ENCODE assay signal across 1 cellular context in the genomic region with DNA sequence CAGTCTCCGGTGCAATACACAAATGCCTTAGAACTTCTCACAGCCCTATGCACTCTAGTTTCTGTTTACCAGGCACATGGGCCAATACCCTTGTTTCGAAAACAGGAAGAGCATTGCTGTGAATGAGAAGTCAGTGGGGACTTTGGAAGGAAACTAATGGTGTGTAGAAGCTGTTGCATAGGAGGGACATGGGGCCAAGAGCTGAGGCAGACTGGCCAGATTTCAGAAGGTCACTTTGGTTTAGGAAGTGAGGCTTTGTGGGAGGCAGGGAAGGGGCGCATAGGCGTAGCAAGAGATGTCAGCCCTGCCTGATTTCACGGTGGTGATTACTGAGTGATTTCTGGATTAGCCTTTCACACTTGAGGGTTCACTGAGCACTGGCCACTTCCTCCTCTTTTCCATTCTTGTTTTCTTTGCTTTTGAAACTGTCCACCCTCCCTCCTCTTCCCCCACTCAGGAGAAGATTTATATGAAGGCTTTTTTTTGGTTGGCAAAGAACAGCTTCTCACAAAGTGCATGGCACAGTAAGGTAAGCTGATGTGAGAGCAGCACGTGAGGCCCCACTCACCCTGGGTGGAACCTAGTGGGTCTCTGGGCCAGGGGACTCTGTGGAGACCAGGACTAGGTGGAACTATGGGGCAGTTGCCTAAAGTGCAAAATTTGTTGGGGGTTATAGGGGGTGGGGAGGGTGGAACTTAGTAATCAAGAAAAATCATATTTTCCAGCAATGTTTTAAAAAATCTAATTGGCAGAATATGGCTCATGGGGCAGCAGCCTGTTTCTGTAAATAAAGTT.
TF ChIP-seq lines count a peak whose summit lies in the region.

No MANE protein-coding gene starts in this region.

TF ChIP-seq in GM12878, 131 proteins besides CTCF, POLR2A, EP300 and RAD21 (continued from another document and continues in another):
- TF ChIP-seq, protein P1, sequence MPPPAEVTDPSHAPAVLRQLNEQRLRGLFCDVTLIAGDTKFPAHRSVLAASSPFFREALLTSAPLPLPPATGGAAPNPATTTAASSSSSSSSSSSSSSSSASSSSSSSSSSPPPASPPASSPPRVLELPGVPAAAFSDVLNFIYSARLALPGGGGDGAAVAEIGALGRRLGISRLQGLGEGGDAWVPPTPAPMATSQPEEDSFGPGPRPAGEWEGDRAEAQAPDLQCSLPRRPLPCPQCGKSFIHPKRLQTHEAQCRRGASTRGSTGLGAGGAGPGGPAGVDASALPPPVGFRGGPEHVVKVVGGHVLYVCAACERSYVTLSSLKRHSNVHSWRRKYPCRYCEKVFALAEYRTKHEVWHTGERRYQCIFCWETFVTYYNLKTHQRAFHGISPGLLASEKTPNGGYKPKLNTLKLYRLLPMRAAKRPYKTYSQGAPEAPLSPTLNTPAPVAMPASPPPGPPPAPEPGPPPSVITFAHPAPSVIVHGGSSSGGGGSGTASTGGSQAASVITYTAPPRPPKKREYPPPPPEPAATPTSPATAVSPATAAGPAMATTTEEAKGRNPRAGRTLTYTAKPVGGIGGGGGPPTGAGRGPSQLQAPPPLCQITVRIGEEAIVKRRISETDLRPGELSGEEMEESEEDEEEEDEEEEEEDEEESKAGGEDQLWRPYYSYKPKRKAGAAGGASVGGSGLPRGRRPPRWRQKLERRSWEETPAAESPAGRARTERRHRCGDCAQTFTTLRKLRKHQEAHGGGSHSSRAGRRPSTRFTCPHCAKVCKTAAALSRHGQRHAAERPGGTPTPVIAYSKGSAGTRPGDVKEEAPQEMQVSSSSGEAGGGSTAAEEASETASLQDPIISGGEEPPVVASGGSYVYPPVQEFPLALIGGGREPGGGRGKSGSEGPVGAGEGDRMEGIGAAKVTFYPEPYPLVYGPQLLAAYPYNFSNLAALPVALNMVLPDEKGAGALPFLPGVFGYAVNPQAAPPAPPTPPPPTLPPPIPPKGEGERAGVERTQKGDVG (CRISPR knock-in tag; IDR thresholded peaks at IDR 0.05), result no peak
- TF ChIP-seq, protein P2, sequence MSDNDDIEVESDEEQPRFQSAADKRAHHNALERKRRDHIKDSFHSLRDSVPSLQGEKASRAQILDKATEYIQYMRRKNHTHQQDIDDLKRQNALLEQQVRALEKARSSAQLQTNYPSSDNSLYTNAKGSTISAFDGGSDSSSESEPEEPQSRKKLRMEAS (IDR thresholded peaks at IDR 0.05; ENCODE audit: low read depth, low read length), result no peak
- TF ChIP-seq, protein P3, sequence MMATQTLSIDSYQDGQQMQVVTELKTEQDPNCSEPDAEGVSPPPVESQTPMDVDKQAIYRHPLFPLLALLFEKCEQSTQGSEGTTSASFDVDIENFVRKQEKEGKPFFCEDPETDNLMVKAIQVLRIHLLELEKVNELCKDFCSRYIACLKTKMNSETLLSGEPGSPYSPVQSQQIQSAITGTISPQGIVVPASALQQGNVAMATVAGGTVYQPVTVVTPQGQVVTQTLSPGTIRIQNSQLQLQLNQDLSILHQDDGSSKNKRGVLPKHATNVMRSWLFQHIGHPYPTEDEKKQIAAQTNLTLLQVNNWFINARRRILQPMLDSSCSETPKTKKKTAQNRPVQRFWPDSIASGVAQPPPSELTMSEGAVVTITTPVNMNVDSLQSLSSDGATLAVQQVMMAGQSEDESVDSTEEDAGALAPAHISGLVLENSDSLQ (IDR thresholded peaks at IDR 0.05), result peak; percentile 65; the same call in 1 of the 2 replicates
- TF ChIP-seq SRF (IDR thresholded peaks at IDR 0.05; ENCODE audit: low read depth in 2 of 2, low read length in 2 of 2), result 0 out of 4 replicates have a peak, but pooled peaks of 1 of the 2 experiments have one; percentile 17
- no peak for TF ChIP-seq RBBP5 (conservative IDR thresholded peaks at IDR 0.05)
- TF ChIP-seq ATF7 (IDR thresholded peaks at IDR 0.05; ENCODE audit: low read depth), result peak; percentile 54; the same call in 1 of the 2 replicates
- TF ChIP-seq FOXM1 (IDR thresholded peaks at IDR 0.05; ENCODE audit: low read depth, low read length), result peak; percentile 90
- TF ChIP-seq CBX3 (IDR thresholded peaks at IDR 0.05; ENCODE audit: borderline replicate concordance, low read depth), result no peak
- TF ChIP-seq, protein P4, sequence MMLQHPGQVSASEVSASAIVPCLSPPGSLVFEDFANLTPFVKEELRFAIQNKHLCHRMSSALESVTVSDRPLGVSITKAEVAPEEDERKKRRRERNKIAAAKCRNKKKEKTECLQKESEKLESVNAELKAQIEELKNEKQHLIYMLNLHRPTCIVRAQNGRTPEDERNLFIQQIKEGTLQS (IDR thresholded peaks at IDR 0.05; ENCODE audit: borderline replicate concordance, extremely low read depth, low read depth, low read length), result no peak
- no peak for TF ChIP-seq RB1 (IDR thresholded peaks at IDR 0.05; ENCODE audit: borderline replicate concordance)
- TF ChIP-seq, protein P5, sequence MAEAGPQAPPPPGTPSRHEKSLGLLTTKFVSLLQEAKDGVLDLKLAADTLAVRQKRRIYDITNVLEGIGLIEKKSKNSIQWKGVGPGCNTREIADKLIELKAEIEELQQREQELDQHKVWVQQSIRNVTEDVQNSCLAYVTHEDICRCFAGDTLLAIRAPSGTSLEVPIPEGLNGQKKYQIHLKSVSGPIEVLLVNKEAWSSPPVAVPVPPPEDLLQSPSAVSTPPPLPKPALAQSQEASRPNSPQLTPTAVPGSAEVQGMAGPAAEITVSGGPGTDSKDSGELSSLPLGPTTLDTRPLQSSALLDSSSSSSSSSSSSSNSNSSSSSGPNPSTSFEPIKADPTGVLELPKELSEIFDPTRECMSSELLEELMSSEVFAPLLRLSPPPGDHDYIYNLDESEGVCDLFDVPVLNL (IDR thresholded peaks at IDR 0.05; ENCODE audit: low read depth, low read length), result no peak
- no peak for TF ChIP-seq HDAC2 (IDR thresholded peaks at IDR 0.05)
- TF ChIP-seq ETV6 (conservative IDR thresholded peaks at IDR 0.05 in 1 of 2, IDR thresholded peaks at IDR 0.05 in 1 of 2; ENCODE audit: borderline replicate concordance in 1 of 2, low read depth in 1 of 2), result peak in 1 of 2 experiments; percentile 97; a peak in 2 of 4 replicates
- TF ChIP-seq NFXL1 (IDR thresholded peaks at IDR 0.05; ENCODE audit: borderline replicate concordance), result no peak
- TF ChIP-seq SMAD1 (IDR thresholded peaks at IDR 0.05; ENCODE audit: low read depth, partially characterized antibody), result no peak
- TF ChIP-seq, protein P6, sequence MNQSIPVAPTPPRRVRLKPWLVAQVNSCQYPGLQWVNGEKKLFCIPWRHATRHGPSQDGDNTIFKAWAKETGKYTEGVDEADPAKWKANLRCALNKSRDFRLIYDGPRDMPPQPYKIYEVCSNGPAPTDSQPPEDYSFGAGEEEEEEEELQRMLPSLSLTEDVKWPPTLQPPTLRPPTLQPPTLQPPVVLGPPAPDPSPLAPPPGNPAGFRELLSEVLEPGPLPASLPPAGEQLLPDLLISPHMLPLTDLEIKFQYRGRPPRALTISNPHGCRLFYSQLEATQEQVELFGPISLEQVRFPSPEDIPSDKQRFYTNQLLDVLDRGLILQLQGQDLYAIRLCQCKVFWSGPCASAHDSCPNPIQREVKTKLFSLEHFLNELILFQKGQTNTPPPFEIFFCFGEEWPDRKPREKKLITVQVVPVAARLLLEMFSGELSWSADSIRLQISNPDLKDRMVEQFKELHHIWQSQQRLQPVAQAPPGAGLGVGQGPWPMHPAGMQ (IDR thresholded peaks at IDR 0.05; ENCODE audit: borderline replicate concordance), result no peak
- peak; percentile 87 for TF ChIP-seq SPI1 (IDR thresholded peaks at IDR 0.05; ENCODE audit: borderline replicate concordance, insufficient read depth, low read depth, low read length)
- TF ChIP-seq, protein P7, sequence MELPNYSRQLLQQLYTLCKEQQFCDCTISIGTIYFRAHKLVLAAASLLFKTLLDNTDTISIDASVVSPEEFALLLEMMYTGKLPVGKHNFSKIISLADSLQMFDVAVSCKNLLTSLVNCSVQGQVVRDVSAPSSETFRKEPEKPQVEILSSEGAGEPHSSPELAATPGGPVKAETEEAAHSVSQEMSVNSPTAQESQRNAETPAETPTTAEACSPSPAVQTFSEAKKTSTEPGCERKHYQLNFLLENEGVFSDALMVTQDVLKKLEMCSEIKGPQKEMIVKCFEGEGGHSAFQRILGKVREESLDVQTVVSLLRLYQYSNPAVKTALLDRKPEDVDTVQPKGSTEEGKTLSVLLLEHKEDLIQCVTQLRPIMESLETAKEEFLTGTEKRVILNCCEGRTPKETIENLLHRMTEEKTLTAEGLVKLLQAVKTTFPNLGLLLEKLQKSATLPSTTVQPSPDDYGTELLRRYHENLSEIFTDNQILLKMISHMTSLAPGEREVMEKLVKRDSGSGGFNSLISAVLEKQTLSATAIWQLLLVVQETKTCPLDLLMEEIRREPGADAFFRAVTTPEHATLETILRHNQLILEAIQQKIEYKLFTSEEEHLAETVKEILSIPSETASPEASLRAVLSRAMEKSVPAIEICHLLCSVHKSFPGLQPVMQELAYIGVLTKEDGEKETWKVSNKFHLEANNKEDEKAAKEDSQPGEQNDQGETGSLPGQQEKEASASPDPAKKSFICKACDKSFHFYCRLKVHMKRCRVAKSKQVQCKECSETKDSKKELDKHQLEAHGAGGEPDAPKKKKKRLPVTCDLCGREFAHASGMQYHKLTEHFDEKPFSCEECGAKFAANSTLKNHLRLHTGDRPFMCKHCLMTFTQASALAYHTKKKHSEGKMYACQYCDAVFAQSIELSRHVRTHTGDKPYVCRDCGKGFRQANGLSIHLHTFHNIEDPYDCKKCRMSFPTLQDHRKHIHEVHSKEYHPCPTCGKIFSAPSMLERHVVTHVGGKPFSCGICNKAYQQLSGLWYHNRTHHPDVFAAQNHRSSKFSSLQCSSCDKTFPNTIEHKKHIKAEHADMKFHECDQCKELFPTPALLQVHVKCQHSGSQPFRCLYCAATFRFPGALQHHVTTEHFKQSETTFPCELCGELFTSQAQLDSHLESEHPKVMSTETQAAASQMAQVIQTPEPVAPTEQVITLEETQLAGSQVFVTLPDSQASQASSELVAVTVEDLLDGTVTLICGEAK (IDR thresholded peaks at IDR 0.05; ENCODE audit: borderline replicate concordance), result no peak
- TF ChIP-seq HCFC1 (IDR thresholded peaks at IDR 0.05; ENCODE audit: low read length), result no peak
- no peak for TF ChIP-seq FOXK2 (IDR thresholded peaks at IDR 0.05)
- no peak for TF ChIP-seq ZZZ3 (IDR thresholded peaks at IDR 0.05; ENCODE audit: control insufficient read depth, insufficient read length, low read depth)
- TF ChIP-seq, protein P8, sequence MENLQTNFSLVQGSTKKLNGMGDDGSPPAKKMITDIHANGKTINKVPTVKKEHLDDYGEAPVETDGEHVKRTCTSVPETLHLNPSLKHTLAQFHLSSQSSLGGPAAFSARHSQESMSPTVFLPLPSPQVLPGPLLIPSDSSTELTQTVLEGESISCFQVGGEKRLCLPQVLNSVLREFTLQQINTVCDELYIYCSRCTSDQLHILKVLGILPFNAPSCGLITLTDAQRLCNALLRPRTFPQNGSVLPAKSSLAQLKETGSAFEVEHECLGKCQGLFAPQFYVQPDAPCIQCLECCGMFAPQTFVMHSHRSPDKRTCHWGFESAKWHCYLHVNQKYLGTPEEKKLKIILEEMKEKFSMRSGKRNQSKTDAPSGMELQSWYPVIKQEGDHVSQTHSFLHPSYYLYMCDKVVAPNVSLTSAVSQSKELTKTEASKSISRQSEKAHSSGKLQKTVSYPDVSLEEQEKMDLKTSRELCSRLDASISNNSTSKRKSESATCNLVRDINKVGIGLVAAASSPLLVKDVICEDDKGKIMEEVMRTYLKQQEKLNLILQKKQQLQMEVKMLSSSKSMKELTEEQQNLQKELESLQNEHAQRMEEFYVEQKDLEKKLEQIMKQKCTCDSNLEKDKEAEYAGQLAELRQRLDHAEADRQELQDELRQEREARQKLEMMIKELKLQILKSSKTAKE (IDR thresholded peaks at IDR 0.05; ENCODE audit: low read depth, poor library complexity, severe bottlenecking), result no peak
- TF ChIP-seq TAF1 (IDR thresholded peaks at IDR 0.05; ENCODE audit: borderline replicate concordance, low read depth, low read length), result no peak
- no peak for TF ChIP-seq RFX5 (IDR thresholded peaks at IDR 0.05; ENCODE audit: low read depth, low read length)
- TF ChIP-seq, protein P9, sequence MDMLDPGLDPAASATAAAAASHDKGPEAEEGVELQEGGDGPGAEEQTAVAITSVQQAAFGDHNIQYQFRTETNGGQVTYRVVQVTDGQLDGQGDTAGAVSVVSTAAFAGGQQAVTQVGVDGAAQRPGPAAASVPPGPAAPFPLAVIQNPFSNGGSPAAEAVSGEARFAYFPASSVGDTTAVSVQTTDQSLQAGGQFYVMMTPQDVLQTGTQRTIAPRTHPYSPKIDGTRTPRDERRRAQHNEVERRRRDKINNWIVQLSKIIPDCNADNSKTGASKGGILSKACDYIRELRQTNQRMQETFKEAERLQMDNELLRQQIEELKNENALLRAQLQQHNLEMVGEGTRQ (IDR thresholded peaks at IDR 0.05; ENCODE audit: borderline replicate concordance, low read depth, low read length), result no peak
- no peak for TF ChIP-seq SMARCA5 (IDR thresholded peaks at IDR 0.05)
- TF ChIP-seq NFIC (IDR thresholded peaks at IDR 0.05; ENCODE audit: low read depth, low read length), result peak; percentile 93
- TF ChIP-seq TBL1XR1 (IDR thresholded peaks at IDR 0.05; ENCODE audit: low read depth, low read length), result peak; percentile 76; the same call in 1 of the 2 replicates
- TF ChIP-seq, protein P10, sequence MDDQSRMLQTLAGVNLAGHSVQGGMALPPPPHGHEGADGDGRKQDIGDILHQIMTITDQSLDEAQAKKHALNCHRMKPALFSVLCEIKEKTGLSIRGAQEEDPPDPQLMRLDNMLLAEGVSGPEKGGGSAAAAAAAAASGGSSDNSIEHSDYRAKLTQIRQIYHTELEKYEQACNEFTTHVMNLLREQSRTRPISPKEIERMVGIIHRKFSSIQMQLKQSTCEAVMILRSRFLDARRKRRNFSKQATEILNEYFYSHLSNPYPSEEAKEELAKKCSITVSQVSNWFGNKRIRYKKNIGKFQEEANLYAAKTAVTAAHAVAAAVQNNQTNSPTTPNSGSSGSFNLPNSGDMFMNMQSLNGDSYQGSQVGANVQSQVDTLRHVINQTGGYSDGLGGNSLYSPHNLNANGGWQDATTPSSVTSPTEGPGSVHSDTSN (IDR thresholded peaks at IDR 0.05; ENCODE audit: insufficient replicate concordance, low read depth, low read length), result peak; percentile 9
- no peak for TF ChIP-seq CHD4 (IDR thresholded peaks at IDR 0.05)
- TF ChIP-seq, protein P11, sequence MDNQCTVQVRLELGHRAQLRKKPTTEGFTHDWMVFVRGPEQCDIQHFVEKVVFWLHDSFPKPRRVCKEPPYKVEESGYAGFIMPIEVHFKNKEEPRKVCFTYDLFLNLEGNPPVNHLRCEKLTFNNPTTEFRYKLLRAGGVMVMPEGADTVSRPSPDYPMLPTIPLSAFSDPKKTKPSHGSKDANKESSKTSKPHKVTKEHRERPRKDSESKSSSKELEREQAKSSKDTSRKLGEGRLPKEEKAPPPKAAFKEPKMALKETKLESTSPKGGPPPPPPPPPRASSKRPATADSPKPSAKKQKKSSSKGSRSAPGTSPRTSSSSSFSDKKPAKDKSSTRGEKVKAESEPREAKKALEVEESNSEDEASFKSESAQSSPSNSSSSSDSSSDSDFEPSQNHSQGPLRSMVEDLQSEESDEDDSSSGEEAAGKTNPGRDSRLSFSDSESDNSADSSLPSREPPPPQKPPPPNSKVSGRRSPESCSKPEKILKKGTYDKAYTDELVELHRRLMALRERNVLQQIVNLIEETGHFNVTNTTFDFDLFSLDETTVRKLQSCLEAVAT (IDR thresholded peaks at IDR 0.05), result no peak
- TF ChIP-seq ZSCAN29 (IDR thresholded peaks at IDR 0.05), result no peak
- no peak for TF ChIP-seq CHD1 (IDR thresholded peaks at IDR 0.05; ENCODE audit: low read depth, low read length)
- peak; percentile 97 for TF ChIP-seq BCL11A (IDR thresholded peaks at IDR 0.05; ENCODE audit: low read depth, low read length)
- TF ChIP-seq RUNX3 (IDR thresholded peaks at IDR 0.05; ENCODE audit: low read length), result peak; percentile 97
- TF ChIP-seq TCF12 (IDR thresholded peaks at IDR 0.05; ENCODE audit: low read depth, low read length), result peak; percentile 59; the same call in 1 of the 2 replicates
- TF ChIP-seq CBX5 (IDR thresholded peaks at IDR 0.05; ENCODE audit: low read depth), result 0 out of 2 replicates have a peak, but pooled peaks have one; percentile 69
- TF ChIP-seq NRF1 (conservative IDR thresholded peaks at IDR 0.05; ENCODE audit: low read depth, low read length), result no peak
- TF ChIP-seq EGR1 (IDR thresholded peaks at IDR 0.05; ENCODE audit: borderline replicate concordance in 1 of 2, low read depth in 2 of 2, low read length in 2 of 2), result peak in 1 of 2 experiments; percentile 64; a peak in 1 of 3 replicates
